16 cellular contexts compared by ENCODE assay signal in the genomic region with DNA sequence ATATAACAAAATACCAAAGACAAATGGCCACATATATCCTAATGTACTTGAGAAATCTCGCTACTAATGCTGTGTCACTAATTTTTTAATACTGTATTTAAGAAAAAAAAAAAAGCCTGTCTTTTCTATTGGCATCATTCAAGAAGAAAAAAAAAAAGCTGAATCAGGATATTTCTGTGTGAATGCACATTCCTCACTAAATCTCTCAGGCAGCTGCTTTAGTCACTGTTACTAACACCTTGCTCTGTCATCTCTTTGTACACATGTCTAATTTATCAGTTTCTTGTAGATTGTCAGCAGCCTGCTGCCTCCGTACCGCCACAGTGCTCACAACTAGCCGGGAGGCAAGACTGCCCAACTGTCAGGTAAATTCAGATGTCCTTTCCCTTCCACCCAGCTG. TPM values are rescaled to one million over a fixed set of nuclear protein-coding genes. Genes with fewer than 3 reads are reported as not detected.
A peak's percentile ranks its signal among the peaks of the same experiment; 100 is the strongest.
DNase-seq lines count a peak whose midpoint lies in the region; ATAC-seq, FAIRE-seq and TF ChIP-seq lines count a peak whose summit lies in the region.
"Had no signal": no experiment of that assay in that cellular context is flagged by ENCODE, and none has a peak within 500 bp of the region (broad histone marks: within the 10 kb centered on the region; RNA-seq: fewer than 3 reads in every experiment).

No MANE protein-coding gene starts in this region.

- CTCF ChIA-PET in HepG2 (lab: Yijun Ruan, JAX; ENCODE audit: low intra/inter-chr PET ratio, low total read pairs) = no interaction called here

- H3K4me3 ChIP-seq in HepG2 (replicated peaks in 1 of 3; ENCODE audit: insufficient read depth in 1 of 3, low read depth in 2 of 3, low read length in 3 of 3) = no peak overlapping the region
- H3K4me3 ChIP-seq in right lobe of liver = no peak overlapping the region
- peak overlapping the region; percentile 33 for H3K4me3 ChIP-seq in endocrine pancreas (ENCODE audit: control insufficient read depth, insufficient read depth, low read length)
- no peak overlapping the region for H3K4me3 ChIP-seq in effector memory CD4-positive, alpha-beta T cell (ENCODE audit: insufficient read depth, low read depth, low read length, poor library complexity, severe bottlenecking)
- H3K4me3 ChIP-seq: PC-9 had no signal

- H3K9ac ChIP-seq in HepG2 (ENCODE audit: insufficient read depth, low read depth, low read length) = no peak overlapping the region
- no peak overlapping the region for H3K9ac ChIP-seq in endocrine pancreas (ENCODE audit: control insufficient read depth, insufficient read depth, low read length)

- H3K4me1 ChIP-seq in HepG2 (ENCODE audit: insufficient read depth, low read length) (peaks cover 15% of the 10 kb centered on the region), right lobe of liver (peaks cover 0 to 6% (median 3%) of the 10 kb centered on the region in 4 donors), endocrine pancreas (ENCODE audit: control insufficient read depth, insufficient read depth, low read length) (peaks cover 10% of the 10 kb centered on the region)
- no peaks in the 10 kb centered on the region for H3K4me1 ChIP-seq in effector memory CD4-positive, alpha-beta T cell (ENCODE audit: control insufficient read depth, insufficient read depth, low read length, poor library complexity, severe bottlenecking)

- no peaks in the 10 kb centered on the region for H3K27me3 ChIP-seq in HepG2 (ENCODE audit: control insufficient read depth in 1 of 2, insufficient read depth in 2 of 2, low read length in 2 of 2)
- H3K27me3 ChIP-seq in right lobe of liver = no peaks in the 10 kb centered on the region
- no peaks in the 10 kb centered on the region for H3K27me3 ChIP-seq in endocrine pancreas (ENCODE audit: control insufficient read depth, insufficient read depth, low read length)
- no peaks in the 10 kb centered on the region for H3K27me3 ChIP-seq in effector memory CD4-positive, alpha-beta T cell (replicated peaks; ENCODE audit: control insufficient read depth, insufficient read depth, low read length, poor library complexity, severe bottlenecking)

- H3K36me3 ChIP-seq in HepG2 (replicated peaks in 1 of 2; ENCODE audit: control insufficient read depth in 1 of 2, insufficient read depth in 2 of 2, low read length in 2 of 2) (no peaks in the 10 kb centered on the region), right lobe of liver (no peaks in the 10 kb centered on the region), endocrine pancreas (ENCODE audit: control insufficient read depth, insufficient read depth, low read length) (no peaks in the 10 kb centered on the region)
- H3K36me3 ChIP-seq in effector memory CD4-positive, alpha-beta T cell (ENCODE audit: control insufficient read depth, insufficient read depth, low read length) = no peaks in the 10 kb centered on the region

- H3K36me3 Mint-ChIP-seq in nephron (ENCODE audit: low read depth) = no peaks in the 10 kb centered on the region

- DNase-seq in HepG2 (ENCODE audit: low spot score) = no peak
- no peak for DNase-seq in right lobe of liver
- no peak for DNase-seq in SW480 (ENCODE audit: low spot score)
- DNase-seq in effector memory CD4-positive, alpha-beta T cell = no peak
- DNase-seq in cerebellar cortex (ENCODE audit: low spot score) = no peak
- DNase-seq: H7, MM.1S, NCI-H1105 treated with DMSO at 0.1 percent for 48 hours, NCI-H2227 treated with DMSO at 0.1 percent for 48 hours, NCI-H526, PC-9 had no signal

- no peaks in the 10 kb centered on the region for H3K79me2 ChIP-seq in HepG2 (ENCODE audit: insufficient read depth, low read length)

- POLR2A ChIA-PET in HepG2 (lab: Yijun Ruan, JAX) = no interaction called here

- no peak overlapping the region for H3K4me2 ChIP-seq in HepG2 (ENCODE audit: low read depth, low read length)
- H3K4me2 ChIP-seq: PC-9 had no signal

- H3K27ac ChIP-seq in HepG2 (ENCODE audit: extremely low read length, insufficient read depth, low read length) = no peak overlapping the region
- H3K27ac ChIP-seq in right lobe of liver = no peak overlapping the region
- no peak overlapping the region for H3K27ac ChIP-seq in effector memory CD4-positive, alpha-beta T cell (ENCODE audit: insufficient read depth, low read length, poor library complexity, severe bottlenecking)
- H3K27ac ChIP-seq: C4-2B, PC-9 had no signal

- intact Hi-C loops in HepG2 (cut with micrococcal nuclease; ENCODE audit: unreplicated experiment) (loop anchor here (5.0 kb wide), 2 partner anchors 90 to 390 kb away; a partner anchor contains a TSS), right lobe of liver (cut with DNase I) (loop anchor here in 1 of 2 donors (10.0 kb wide), 1 partner anchor 287 kb away; no protein-coding TSS in a partner anchor)

- peak overlapping the region in 1 of 3 experiments; percentile 11 for H3K4me3 Mint-ChIP-seq in nephron

- no peak for TF ChIP-seq CTCF in HepG2 (CRISPR knock-in tag; IDR thresholded peaks at IDR 0.05)
- TF ChIP-seq CTCF in right lobe of liver (IDR thresholded peaks at IDR 0.05) = no peak
- no peak for TF ChIP-seq CTCF in nephron (IDR thresholded peaks at IDR 0.05; ENCODE audit: unreplicated experiment in 3 of 3)

- TF ChIP-seq EP300 in HepG2 (IDR thresholded peaks at IDR 0.05; ENCODE audit: low read depth in 2 of 2, low read length in 2 of 2) (no peak), HepG2 (CRISPR knock-in tag; IDR thresholded peaks at IDR 0.05; ENCODE audit: borderline replicate concordance) (no peak)

- no peaks in the 10 kb centered on the region for H3K27me3 Mint-ChIP-seq in nephron (ENCODE audit: low read depth)

- TF ChIP-seq RAD21 in HepG2 (CRISPR knock-in tag; IDR thresholded peaks at IDR 0.05) = no peak

- TF ChIP-seq POLR2A in HepG2 (IDR thresholded peaks at IDR 0.05; ENCODE audit: insufficient read depth in 1 of 2, low read depth in 2 of 2, low read length in 2 of 2) (no peak), right lobe of liver (IDR thresholded peaks at IDR 0.05) (no peak)

- H2AFZ ChIP-seq in HepG2 (ENCODE audit: low read length) = no peak overlapping the region
- H2AFZ ChIP-seq: PC-9 had no signal

- H3K9me3 Mint-ChIP-seq in nephron = no peaks in the 10 kb centered on the region

- H3K4me1 Mint-ChIP-seq in nephron = peaks cover 16% of the 10 kb centered on the region

- FAIRE-seq in HepG2 (lab: Jason Lieb, UNC) = no peak
- FAIRE-seq: A204.1 had no signal

- 84% methylated on average over 4 of the region's 4 CpGs for WGBS in HepG2 (ENCODE audit: low lambda C conversion rate)
- 84% methylated on average over 4 of the region's 4 CpGs for WGBS in right lobe of liver (ENCODE audit: insufficient coverage, low coverage, low lambda C conversion rate, missing lambda C conversion rate)

- H4K20me1 ChIP-seq in HepG2 (ENCODE audit: insufficient read depth, low read length) = no peaks in the 10 kb centered on the region

- ATAC-seq in HepG2 (no peak), right lobe of liver (no peak), GM19463 (IDR thresholded peaks at IDR 0.05; ENCODE audit: unreplicated experiment) (no peak)

- H3K27ac Mint-ChIP-seq in nephron = peak overlapping the region; percentile 68 to 94 (median 86)

- H3K9me3 ChIP-seq in HepG2 (ENCODE audit: low read length) (no peaks in the 10 kb centered on the region), right lobe of liver (no peaks in the 10 kb centered on the region), endocrine pancreas (ENCODE audit: control insufficient read depth, low read length) (no peaks in the 10 kb centered on the region)
- no peaks in the 10 kb centered on the region for H3K9me3 ChIP-seq in effector memory CD4-positive, alpha-beta T cell (ENCODE audit: control insufficient read depth, low read length)

- in situ Hi-C loops in HepG2 (cut with HindIII; ENCODE audit: extremely low pct_ligation_motif_present, low pct_unique_long_range_greater_than_20kb) = loop anchor here (10.0 kb wide), 1 partner anchor 307 kb away; a partner anchor contains a TSS

- BruUV-seq in HepG2 (replicated peaks; lab: Mats Ljungman, UMichigan) = no TSS peak

TF ChIP-seq in HepG2, 621 proteins besides CTCF, POLR2A, EP300 and RAD21 (continues in another document):
- TF ChIP-seq MAFK (conservative IDR thresholded peaks at IDR 0.05 in 1 of 2, IDR thresholded peaks at IDR 0.05 in 1 of 2; ENCODE audit: low read length in 2 of 2) (peak; percentile 70 to 86), MAFF (IDR thresholded peaks at IDR 0.05; ENCODE audit: low read depth, low read length) (peak; percentile 82), KDM2A (CRISPR knock-in tag; IDR thresholded peaks at IDR 0.05; ENCODE audit: borderline replicate concordance, low read depth) (no peak), CBX2 (IDR thresholded peaks at IDR 0.05; ENCODE audit: low read depth, low read length) (no peak), CBX2 (CRISPR knock-in tag; IDR thresholded peaks at IDR 0.05; ENCODE audit: low read depth) (no peak)

RNA-seq across cellular contexts. Expression of a gene that starts 32.0 kb away (rescaled TPM):
- 4.6 and 5.3 TPM in 2 replicates for total RNA-seq in HepG2 (2016; rRNA removed; fragmentation: Illumina TruSeq; extraction: Trizol)
- total RNA-seq in HepG2 (2016; cell fraction: cytosol; rRNA removed; fragmentation: Illumina TruSeq; extraction: Trizol; ENCODE audit: low read depth) = 9.9 and 11.4 TPM in 2 replicates
- total RNA-seq in HepG2 (2016; cell fraction: insoluble cytoplasmic fraction; rRNA removed; fragmentation: Illumina TruSeq; extraction: Trizol) = 4.6 and 5.5 TPM in 2 replicates
- 4.0 and 5.2 TPM in 2 replicates for total RNA-seq in HepG2 (2016; cell fraction: membrane; rRNA removed; fragmentation: Illumina TruSeq; extraction: Trizol)
- total RNA-seq in HepG2 (2016; cell fraction: nucleus; rRNA removed; fragmentation: Illumina TruSeq; extraction: Trizol) = 7.1 and 8.1 TPM in 2 replicates
- 4.7 and 6.6 TPM in 2 replicates for polyA plus RNA-seq in HepG2 (2011; rRNA removed)
- 2.0 and 2.4 TPM in 2 replicates for polyA plus RNA-seq in HepG2 (2011; cell fraction: cytosol; rRNA removed)
- polyA plus RNA-seq in HepG2 (2011; cell fraction: nucleus; rRNA removed) = 6.0 and 6.1 TPM in 2 replicates
- polyA plus RNA-seq in HepG2 (2012) = 4.3 and 6.2 TPM in 2 replicates
- 0.24 and 0.28 TPM in 2 replicates for polyA plus RNA-seq in HepG2 (2016; cell fraction: cytosol; fragmentation: Illumina TruSeq; extraction: Trizol; ENCODE audit: low read depth)
- polyA plus RNA-seq in HepG2 (2016; cell fraction: insoluble cytoplasmic fraction; fragmentation: Illumina TruSeq; extraction: Trizol; ENCODE audit: low read depth) = 1.4 and 2.2 TPM in 2 replicates
- 0.51 and 0.76 TPM in 2 replicates for polyA plus RNA-seq in HepG2 (2016; cell fraction: membrane; fragmentation: Illumina TruSeq; extraction: Trizol; ENCODE audit: low read depth)
- 2.9 and 3.8 TPM in 2 replicates for polyA plus RNA-seq in HepG2 (2016; cell fraction: nucleus; fragmentation: Illumina TruSeq; extraction: Trizol; ENCODE audit: insufficient read depth, low read depth)
- polyA minus RNA-seq in HepG2 (2011; rRNA and poly(A)+ RNA removed; ENCODE audit: low replicate concordance) = 6.9 and 9.3 TPM in 2 replicates
- polyA minus RNA-seq in HepG2 (2011; cell fraction: cytosol; rRNA and poly(A)+ RNA removed) = 13.8 and 18.8 TPM in 2 replicates
- polyA minus RNA-seq in HepG2 (2011; cell fraction: nucleus; rRNA and poly(A)+ RNA removed) = 42.7 and 45.4 TPM in 2 replicates
- total RNA-seq in right lobe of liver = 10 to 100 TPM; 15.1 to 29.3 (median 20.3) TPM
